Comparison of ENCODE assay signal across 4 cellular contexts in genomic region chr5:77658662-77659061, GRCh38. TPM values are rescaled to one million over a fixed set of nuclear protein-coding genes. Genes with fewer than 3 reads are reported as not detected.
"Had no signal": no experiment of that assay in that cellular context is flagged by ENCODE, and none has a peak within 500 bp of the region (broad histone marks: within the 10 kb centered on the region; RNA-seq: fewer than 3 reads in every experiment).

No MANE protein-coding gene starts in this region.

- H3K4me3 ChIP-seq: GM12878 had no signal

- DNase-seq: GDM1, GF-D8 had no signal

- ATAC-seq: GM12878 had no signal

RNA-seq across cellular contexts. Expression of gene OTP, which starts 20.1 kb away (rescaled TPM):
- total RNA-seq: G401 had no signal
